In the genomic region with DNA sequence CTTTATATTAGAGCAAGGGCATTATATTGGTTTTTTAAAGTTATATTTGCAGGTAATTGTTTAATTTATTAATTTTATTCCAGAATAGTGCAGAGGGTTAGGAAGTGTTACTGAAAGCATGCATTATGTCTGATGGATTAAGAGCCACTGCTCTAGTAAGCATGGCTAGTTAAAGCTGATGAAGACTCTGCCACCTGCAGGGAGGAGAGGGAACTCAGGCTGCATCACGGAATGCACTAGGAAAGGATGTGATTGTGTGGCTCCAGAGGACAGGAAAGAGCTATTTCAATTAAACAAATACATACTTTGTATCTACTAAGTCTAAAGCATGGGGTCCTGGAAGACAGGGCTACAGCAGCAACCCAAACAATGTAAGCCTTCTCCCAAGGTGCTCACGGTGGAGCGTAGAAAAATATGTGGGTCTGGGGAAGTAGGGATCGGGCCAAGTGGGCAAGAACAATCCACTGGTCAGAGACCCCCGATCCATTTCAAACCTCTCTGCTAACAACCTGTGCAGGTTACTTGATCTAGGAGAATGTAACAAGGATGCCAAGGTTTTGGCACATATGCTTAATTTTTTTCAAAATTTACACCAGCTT, we compare ENCODE assay signal across 8 cellular contexts. TPM values are rescaled to one million over a fixed set of nuclear protein-coding genes. Genes with fewer than 3 reads are reported as not detected.
A peak's percentile ranks its signal among the peaks of the same experiment; 100 is the strongest.
DNase-seq lines count a peak whose midpoint lies in the region; ATAC-seq, FAIRE-seq and TF ChIP-seq lines count a peak whose summit lies in the region.

No MANE protein-coding gene starts in this region.

- peak; percentile 97 to 98 for ATAC-seq in A549
- peak; percentile 55 for ATAC-seq in GM18867 (IDR thresholded peaks at IDR 0.05; ENCODE audit: unreplicated experiment)
- no peak for ATAC-seq in lung (ENCODE audit: insufficient read depth, low FRiP score)
- no peak for ATAC-seq in activated naive CD4-positive, alpha-beta T cell treated with anti-CD3 and anti-CD28 coated beads, Interleukin-2, amount 50 U/mL, for 72 hours

- TF ChIP-seq EP300 in A549 (IDR thresholded peaks at IDR 0.05): no peak

- intact Hi-C loops in spleen (cut with DNase I; ENCODE audit: low total_unique reads): no loop called here

- peak; percentile 40 to 53 for DNase-seq in A549 (ENCODE audit: low read depth in 1 of 2, low spot score in 1 of 2)
- DNase-seq in NCI-H226: peak; percentile 50
- peak; percentile 40 for DNase-seq in cerebellar cortex (ENCODE audit: low spot score)
- peak; percentile 34 for DNase-seq in lung (ENCODE audit: low spot score)
- no peak for DNase-seq in activated naive CD4-positive, alpha-beta T cell treated with anti-CD3 and anti-CD28 coated beads, Interleukin-2, amount 50 U/mL, for 72 hours (ENCODE audit: low spot score in 2 of 2)
- DNase-seq in stimulated activated CD4-positive, alpha-beta T cell treated with anti-CD3 and anti-CD28 coated beads, Interleukin-4, amount 100 ng/mL, for 24 hours: no peak
- DNase-seq in spleen: no peak

- H3K4me1 ChIP-seq in A549: no peaks in the 10 kb centered on the region
- H3K4me1 ChIP-seq in lung (ENCODE audit: control insufficient read depth in 2 of 2, insufficient read depth in 2 of 2, low read length in 2 of 2): no peaks in the 10 kb centered on the region
- no peaks in the 10 kb centered on the region for H3K4me1 ChIP-seq in spleen

- no peak overlapping the region for H3K4me2 ChIP-seq in A549

- no peak overlapping the region for H3K4me3 ChIP-seq in A549
- H3K4me3 ChIP-seq in lung: no peak overlapping the region
- no peak overlapping the region for H3K4me3 ChIP-seq in spleen

- peak; percentile 87 for FAIRE-seq in A549 (lab: Jason Lieb, UNC)

- H3K36me3 ChIP-seq in lung (ENCODE audit: control insufficient read depth in 2 of 2, insufficient read depth in 2 of 2, low read length in 2 of 2) (no peaks in the 10 kb centered on the region), spleen (no peaks in the 10 kb centered on the region)

- H3K9me3 Mint-ChIP-seq in activated naive CD4-positive, alpha-beta T cell treated with anti-CD3 and anti-CD28 coated beads, Interleukin-2, amount 50 U/mL, for 72 hours: peaks cover 6 to 23% of the 10 kb centered on the region in 2 donors

- POLR2A ChIA-PET in A549 (lab: Yijun Ruan, JAX): interaction anchor here (0.6 kb wide), 1 partner anchor 52 kb away, joined by 3 read pairs; no protein-coding TSS in a partner anchor

- H3K27me3 ChIP-seq in lung (ENCODE audit: control insufficient read depth, insufficient read depth) (no peaks in the 10 kb centered on the region), spleen (replicated peaks in 1 of 7) (peaks cover 0 to 7% (median 0%) of the 10 kb centered on the region in 7 donors)

- no peak overlapping the region for H3K27ac Mint-ChIP-seq in activated naive CD4-positive, alpha-beta T cell treated with anti-CD3 and anti-CD28 coated beads, Interleukin-2, amount 50 U/mL, for 72 hours

- peak; percentile 47 to 62; a peak in 4 of 5 replicates for TF ChIP-seq RAD21 in A549 (conservative IDR thresholded peaks at IDR 0.05 in 1 of 2, IDR thresholded peaks at IDR 0.05 in 1 of 2)

- H3K9me3 ChIP-seq in A549: peaks cover 21% of the 10 kb centered on the region; the same call in 2 of the 3 replicates
- H3K9me3 ChIP-seq in lung (ENCODE audit: control insufficient read depth in 2 of 2, insufficient read depth in 1 of 2, low read length in 1 of 2): no peaks in the 10 kb centered on the region
- peaks cover 0 to 17% (median 7%) of the 10 kb centered on the region in 8 donors for H3K9me3 ChIP-seq in spleen

- CTCF ChIA-PET in A549 (lab: Yijun Ruan, JAX): interaction anchor here (0.6 to 3.3 kb wide), 21 partner anchors 10 to 1684 kb away, joined by 3 to 14 read pairs (median 4); partner anchors contain the start of gene PRELID2

- no peak overlapping the region for H3K27ac ChIP-seq in A549
- H3K27ac ChIP-seq in lung (ENCODE audit: low read depth in 1 of 2, low read length in 1 of 2): no peak overlapping the region
- H3K27ac ChIP-seq in spleen: no peak overlapping the region

- TF ChIP-seq POLR2A in A549 (IDR thresholded peaks at IDR 0.05; ENCODE audit: low read length): no peak
- TF ChIP-seq POLR2A in spleen (IDR thresholded peaks at IDR 0.05): no peak

- WGBS in A549 (ENCODE audit: missing lambda C conversion rate): 52% methylated on average over 5 of the region's 5 CpGs
- 68 to 74% methylated on average over 5 of the region's 5 CpGs for WGBS in lung, 2 donors
- 68 to 77% (median 74%) methylated on average over 5 of the region's 5 CpGs for WGBS in spleen, 5 donors

- TF ChIP-seq CTCF in A549 (IDR thresholded peaks at IDR 0.05): peak; percentile 54
- no peak for TF ChIP-seq CTCF in lung (IDR thresholded peaks at IDR 0.05; ENCODE audit: control extremely low read depth, extremely low read depth)
- TF ChIP-seq CTCF in spleen (IDR thresholded peaks at IDR 0.05 in 8 of 11, conservative IDR thresholded peaks at IDR 0.05 in 3 of 11): peak in 2 of 11 experiments; percentile 12 to 17

- peaks cover 0 to 13% of the 10 kb centered on the region in 2 donors for H3K36me3 Mint-ChIP-seq in activated naive CD4-positive, alpha-beta T cell treated with anti-CD3 and anti-CD28 coated beads, Interleukin-2, amount 50 U/mL, for 72 hours

TF ChIP-seq in A549, 52 proteins besides CTCF, POLR2A, EP300 and RAD21:
- TF ChIP-seq SMC3 (IDR thresholded peaks at IDR 0.05) (peak; percentile 50; the same call in 2 of the 3 replicates), E2F6 (IDR thresholded peaks at IDR 0.05; ENCODE audit: borderline replicate concordance, low read depth) (no peak)

RNA-seq across cellular contexts. Expression of gene GRXCR2, which starts 15.3 kb away (rescaled TPM):
- polyA plus RNA-seq in A549 (2011; rRNA removed): 0.05 TPM in 1 of 2 replicates, not detected in the other
- not detected in 2 replicates for polyA plus RNA-seq in A549 (2012; cell fraction: cytosol; rRNA removed)
- not detected in 2 replicates for polyA plus RNA-seq in A549 (2012; cell fraction: nucleus; rRNA removed)
- not detected in 3 replicates for polyA plus RNA-seq in A549 (2017; fragmentation: RNase III; extraction: RNeasy Plus Mini Kit Qiagen cat#74134 plus additional on column Dnase treatment)
- not detected in 2 replicates for polyA minus RNA-seq in A549 (2011; rRNA and poly(A)+ RNA removed)
- total RNA-seq in lung: not detected
- polyA plus RNA-seq in lung: not detected
- total RNA-seq in activated naive CD4-positive, alpha-beta T cell treated with anti-CD3 and anti-CD28 coated beads, Interleukin-2, amount 50 U/mL, for 72 hours: not detected
- not detected for total RNA-seq in spleen
- not detected for polyA plus RNA-seq in spleen

RNA-seq across cellular contexts. Expression of gene SH3RF2, which starts 48.3 kb away (rescaled TPM):
- polyA plus RNA-seq in A549 (2011; rRNA removed): 6.0 and 6.9 TPM in 2 replicates
- polyA plus RNA-seq in A549 (2012; cell fraction: cytosol; rRNA removed): 4.0 and 4.1 TPM in 2 replicates
- polyA plus RNA-seq in A549 (2012; cell fraction: nucleus; rRNA removed): 9.6 and 11.8 TPM in 2 replicates
- polyA plus RNA-seq in A549 (2017; fragmentation: RNase III; extraction: RNeasy Plus Mini Kit Qiagen cat#74134 plus additional on column Dnase treatment): 3.9 to 4.1 TPM (median 4.1 TPM) in 3 replicates
- polyA minus RNA-seq in A549 (2011; rRNA and poly(A)+ RNA removed): 11.5 and 13.2 TPM in 2 replicates
- total RNA-seq in lung: 10 to 100 TPM in 1 of 2 donors, 1 to 10 TPM in 1; 1.3 to 14.3 TPM
- 1 to 10 TPM; 2.7 to 7.2 TPM for polyA plus RNA-seq in lung
- total RNA-seq in activated naive CD4-positive, alpha-beta T cell treated with anti-CD3 and anti-CD28 coated beads, Interleukin-2, amount 50 U/mL, for 72 hours: not detected
- under 1 TPM in 5 of 7 donors, not detected in 2; 0.07 to 0.44 (median 0.13) TPM for total RNA-seq in spleen
- under 1 TPM; 0.04 to 0.11 (median 0.10) TPM for polyA plus RNA-seq in spleen

RNA-seq across cellular contexts. Expression of gene PRELID2, which starts 52.9 kb away (rescaled TPM):
- 8.2 and 10.4 TPM in 2 replicates for polyA plus RNA-seq in A549 (2011; rRNA removed)
- 3.8 and 4.7 TPM in 2 replicates for polyA plus RNA-seq in A549 (2012; cell fraction: cytosol; rRNA removed)
- 1.00 and 2.3 TPM in 2 replicates for polyA plus RNA-seq in A549 (2012; cell fraction: nucleus; rRNA removed)
- 7.9 to 9.8 TPM (median 8.5 TPM) in 3 replicates for polyA plus RNA-seq in A549 (2017; fragmentation: RNase III; extraction: RNeasy Plus Mini Kit Qiagen cat#74134 plus additional on column Dnase treatment)
- polyA minus RNA-seq in A549 (2011; rRNA and poly(A)+ RNA removed): 18.2 and 20.0 TPM in 2 replicates
- 10 to 100 TPM in 1 of 2 donors, 1 to 10 TPM in 1; 7.8 to 68.1 TPM for total RNA-seq in lung
- 1 to 10 TPM; 1.2 to 3.1 TPM for polyA plus RNA-seq in lung
- 10 to 100 TPM in 1 of 2 donors, under 1 TPM in 1; 0.43 to 10.7 TPM for total RNA-seq in activated naive CD4-positive, alpha-beta T cell treated with anti-CD3 and anti-CD28 coated beads, Interleukin-2, amount 50 U/mL, for 72 hours
- total RNA-seq in spleen: 1 to 10 TPM; 3.6 to 10.0 (median 7.5) TPM
- polyA plus RNA-seq in spleen: 1 to 10 TPM; 1.4 to 2.5 (median 1.7) TPM

Comparison
In these comparisons a context has a peak if more than half of its experiments do, and no peak if none do; other contexts are left out.
1. ATAC-seq: peak in A549 (2 of 2) and GM18867 (single experiment); none in lung (single experiment) and activated naive CD4-positive, alpha-beta T cell treated with anti-CD3 and anti-CD28 coated beads, Interleukin-2, amount 50 U/mL, for 72 hours (0 of 2).
2. DNase-seq: peak in A549 (2 of 2), NCI-H226 (single experiment), cerebellar cortex (single experiment) and lung (single experiment); none in activated naive CD4-positive, alpha-beta T cell treated with anti-CD3 and anti-CD28 coated beads, Interleukin-2, amount 50 U/mL, for 72 hours (0 of 2), stimulated activated CD4-positive, alpha-beta T cell treated with anti-CD3 and anti-CD28 coated beads, Interleukin-4, amount 100 ng/mL, for 24 hours (single experiment) and spleen (single experiment).